ENCODE assay signal across 13 cellular contexts in the genomic region with DNA sequence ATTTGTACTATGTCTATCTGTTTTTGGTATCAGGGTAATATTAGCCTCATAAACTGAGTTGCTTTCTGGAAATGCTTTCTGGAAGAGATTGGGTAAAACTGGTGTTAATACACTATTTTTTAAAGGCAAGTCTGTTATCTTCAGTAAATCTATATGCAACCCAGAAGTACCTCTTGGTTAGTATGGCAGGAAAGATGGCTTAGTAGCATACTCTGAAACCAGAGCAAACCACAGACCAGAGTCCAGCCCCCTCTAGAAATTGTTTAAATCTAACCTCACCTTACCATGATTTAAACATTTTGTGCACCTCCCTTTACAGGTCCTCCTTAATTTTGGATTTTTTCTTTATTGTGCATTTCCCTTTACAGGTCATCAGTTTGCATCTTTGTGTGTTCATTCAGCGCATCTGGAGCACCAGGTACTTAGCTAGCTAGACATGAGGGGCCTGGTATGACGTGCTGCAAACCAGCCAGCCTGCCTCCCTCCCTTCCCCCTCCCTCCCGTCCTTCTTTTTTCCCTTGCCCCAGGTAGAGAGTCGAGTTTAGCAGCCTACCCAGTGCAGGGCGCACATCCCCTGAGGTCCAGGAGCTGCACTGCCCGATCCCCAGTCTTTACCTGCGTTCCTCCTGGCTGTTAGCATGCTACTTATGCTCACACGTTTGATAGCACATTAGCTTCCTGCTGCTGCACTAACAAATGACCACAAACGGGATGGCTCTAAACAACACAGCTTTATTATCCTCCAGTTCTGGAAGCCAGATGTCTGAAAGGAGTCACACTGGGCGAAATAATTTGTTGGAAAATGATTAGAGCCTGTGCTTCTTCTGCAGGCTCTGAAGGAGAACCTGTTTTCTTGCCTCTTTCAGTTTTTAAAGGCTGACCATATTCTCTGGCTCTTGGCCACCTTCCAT.
"Had no signal": no experiment of that assay in that cellular context is flagged by ENCODE, and none has a peak within 500 bp of the region (broad histone marks: within the 10 kb centered on the region; RNA-seq: fewer than 3 reads in every experiment).

No MANE protein-coding gene starts in this region.

- H3K36me3 ChIP-seq: adrenal gland, lower lobe of right lung, neutrophil, thyroid gland, vagina had no signal

- H3K4me1 ChIP-seq: adrenal gland, lower lobe of right lung, thyroid gland, vagina had no signal

- H3K27me3 ChIP-seq: adrenal gland, neutrophil, thyroid gland, vagina had no signal

- ATAC-seq: lower lobe of right lung had no signal

- H3K9me3 ChIP-seq: adrenal gland, lower lobe of right lung, neutrophil, thyroid gland, vagina had no signal

- H3K4me3 ChIP-seq: adrenal gland, lower lobe of right lung, thyroid gland, vagina had no signal

- H3K27ac ChIP-seq: adrenal gland, lower lobe of right lung, neutrophil, thyroid gland, vagina had no signal

- DNase-seq: activated CD4-positive, alpha-beta T cell treated with anti-CD3 and anti-CD28 coated beads, Interleukin-2, amount 50 U/mL, for 1 hour; activated naive CD4-positive, alpha-beta T cell treated with anti-CD3 and anti-CD28 coated beads, Interleukin-2, amount 50 U/mL, for 16 hours; adrenal gland; central memory CD4-positive, alpha-beta T cell; hypothalamus; lower lobe of right lung; midbrain; retina; stimulated activated CD4-positive, alpha-beta T cell treated with anti-CD3 and anti-CD28 coated beads, Interleukin-15, amount 100 ng/mL, for 24 hours; stimulated activated CD4-positive, alpha-beta T cell treated with anti-CD3 and anti-CD28 coated beads, Interleukin-4, amount 100 ng/mL, for 4 hours; thyroid gland had no signal
